Comparison of ENCODE assay signal across 15 cellular contexts in the genomic region with DNA sequence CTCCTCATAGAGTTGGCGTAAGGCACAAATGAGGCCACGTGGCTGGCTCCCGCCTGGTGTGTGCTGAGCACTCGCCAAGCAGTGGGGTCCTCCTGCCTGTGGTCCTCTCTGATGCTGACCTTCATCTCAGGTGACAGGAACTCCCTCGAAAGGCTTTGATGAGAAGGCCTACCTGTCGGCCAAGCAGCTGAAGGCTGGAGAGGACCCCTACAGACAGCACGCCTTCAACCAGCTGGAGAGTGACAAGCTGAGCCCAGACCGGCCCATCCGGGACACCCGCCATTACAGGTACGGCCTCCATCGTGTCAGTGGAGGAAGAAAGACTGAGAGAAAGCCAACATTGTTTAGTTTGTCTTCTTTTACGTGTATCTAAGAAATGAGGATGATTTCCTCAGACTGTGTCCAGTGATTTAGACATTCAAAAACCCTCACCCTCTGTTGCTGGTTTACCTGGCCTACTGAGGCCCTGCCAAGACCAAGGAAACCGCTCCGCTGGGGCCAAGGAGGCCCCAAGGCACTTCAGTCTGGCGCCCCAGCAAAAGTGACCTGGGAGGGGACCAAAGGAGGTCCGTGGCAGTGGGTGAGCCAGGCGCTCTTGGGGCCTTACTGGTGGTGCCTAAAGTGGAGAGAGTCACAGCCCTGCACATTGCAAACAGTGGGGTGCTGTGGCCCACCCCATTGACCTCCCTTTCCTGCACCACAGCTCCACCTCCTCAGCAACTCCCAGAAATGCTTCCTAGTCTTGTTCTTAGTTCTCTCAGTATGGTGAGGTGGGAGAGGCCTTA.
DNase-seq lines count a peak whose midpoint lies in the region; ATAC-seq and TF ChIP-seq lines count a peak whose summit lies in the region.
"Had no signal": no experiment of that assay in that cellular context is flagged by ENCODE, and none has a peak within 500 bp of the region (broad histone marks: within the 10 kb centered on the region; RNA-seq: fewer than 3 reads in every experiment).

No MANE protein-coding gene starts in this region.

- peaks cover 0 to 22% (median 14%) of the 10 kb centered on the region in 4 donors for H3K4me1 ChIP-seq in tibial artery

- no peaks in the 10 kb centered on the region for H3K36me3 Mint-ChIP-seq in activated CD8-positive, alpha-beta memory T cell treated with anti-CD3 and anti-CD28 coated beads, Interleukin-2, amount 10 ng/mL, durations not matched to agents 7 days and 5 days
- H3K36me3 Mint-ChIP-seq: CD8-positive, alpha-beta T cell had no signal

- peak; percentile 54 for DNase-seq in activated effector memory CD4-positive, alpha-beta T cell treated with anti-CD3 and anti-CD28 coated beads, Interleukin-2, amount 50 U/mL, for 16 hours
- DNase-seq in activated effector memory CD4-positive, alpha-beta T cell treated with Interleukin-2 at 50 U/mL for 16 hours, result no peak
- peak; percentile 31 for DNase-seq in activated CD8-positive, alpha-beta memory T cell treated with anti-CD3 and anti-CD28 coated beads, Interleukin-2, amount 10 ng/mL, durations not matched to agents 7 days and 5 days
- DNase-seq in mesenteric fat pad (ENCODE audit: low spot score) (peak; percentile 47), tibial artery (peak; percentile 3 to 58)
- DNase-seq: CD8-positive, alpha-beta T cell; GF-D8; NCI-H1092; NCI-H226 had no signal

- peaks cover 0 to 6% (median 0%) of the 10 kb centered on the region in 3 donors for H3K36me3 ChIP-seq in tibial artery

- no peaks in the 10 kb centered on the region for H3K9me3 Mint-ChIP-seq in activated CD8-positive, alpha-beta memory T cell treated with anti-CD3 and anti-CD28 coated beads, Interleukin-2, amount 10 ng/mL, durations not matched to agents 7 days and 5 days (ENCODE audit: low read depth)
- H3K9me3 Mint-ChIP-seq: CD8-positive, alpha-beta T cell had no signal

- no peak overlapping the region for H3K4me3 Mint-ChIP-seq in activated CD8-positive, alpha-beta memory T cell treated with anti-CD3 and anti-CD28 coated beads, Interleukin-2, amount 10 ng/mL, durations not matched to agents 7 days and 5 days
- H3K4me3 Mint-ChIP-seq: CD8-positive, alpha-beta T cell; GM23338 had no signal

- no peak overlapping the region for H3K27ac Mint-ChIP-seq in activated CD8-positive, alpha-beta memory T cell treated with anti-CD3 and anti-CD28 coated beads, Interleukin-2, amount 10 ng/mL, durations not matched to agents 7 days and 5 days
- H3K27ac Mint-ChIP-seq: CD8-positive, alpha-beta T cell; GM23338 had no signal

- no peaks in the 10 kb centered on the region for H3K27me3 Mint-ChIP-seq in activated CD8-positive, alpha-beta memory T cell treated with anti-CD3 and anti-CD28 coated beads, Interleukin-2, amount 10 ng/mL, durations not matched to agents 7 days and 5 days

- CTCF ChIA-PET in activated CD8-positive, alpha-beta memory T cell treated with anti-CD3 and anti-CD28 coated beads, Interleukin-2, amount 10 ng/mL, durations not matched to agents 7 days and 5 days (lab: Charles Lee), result no interaction called here

- H3K27ac ChIP-seq in tibial artery, result no peak overlapping the region
- H3K27ac ChIP-seq: 22Rv1, KMS-11 had no signal

- TF ChIP-seq CTCF in tibial artery (IDR thresholded peaks at IDR 0.05), result no peak

- no peaks in the 10 kb centered on the region for H3K9me3 ChIP-seq in tibial artery

- no peak overlapping the region for H3K4me3 ChIP-seq in tibial artery
- H3K4me3 ChIP-seq: GM23338 had no signal

- no peak for ATAC-seq in activated CD8-positive, alpha-beta memory T cell treated with anti-CD3 and anti-CD28 coated beads, Interleukin-2, amount 10 ng/mL, durations not matched to agents 7 days and 5 days
- ATAC-seq in HG03095 (IDR thresholded peaks at IDR 0.05; ENCODE audit: unreplicated experiment) (no peak), GM19395 (IDR thresholded peaks at IDR 0.05; ENCODE audit: unreplicated experiment) (no peak), HG03442 (IDR thresholded peaks at IDR 0.05; ENCODE audit: unreplicated experiment) (no peak)
- ATAC-seq: CD8-positive, alpha-beta T cell; GM23338 had no signal

- no peaks in the 10 kb centered on the region for H3K27me3 ChIP-seq in tibial artery

- H3K4me1 Mint-ChIP-seq in activated CD8-positive, alpha-beta memory T cell treated with anti-CD3 and anti-CD28 coated beads, Interleukin-2, amount 10 ng/mL, durations not matched to agents 7 days and 5 days, result no peaks in the 10 kb centered on the region

- intact Hi-C loops in tibial artery (cut with DNase I; ENCODE audit: low total_unique reads), result no loop called here
